Comparison of ENCODE assay signal across 10 cellular contexts in genomic region chr9:112249277-112249676, GRCh38.
DNase-seq lines count a peak whose midpoint lies in the region; ATAC-seq lines count a peak whose summit lies in the region.
"Had no signal": no experiment of that assay in that cellular context is flagged by ENCODE, and none has a peak within 500 bp of the region (broad histone marks: within the 10 kb centered on the region; RNA-seq: fewer than 3 reads in every experiment).

No MANE protein-coding gene starts in this region.

- DNase-seq in LHCN-M2 (ENCODE audit: low read depth) (peak; percentile 29), fibroblast of peridontal ligament (ENCODE audit: extremely low read depth) (peak; percentile 16), AG20443 (ENCODE audit: low spot score) (no peak), hypothalamus (lab: John Stamatoyannopoulos, UW) (no peak), hepatic stellate cell (ENCODE audit: low spot score) (no peak), putamen (ENCODE audit: low spot score) (no peak)
- DNase-seq: naive B cell, NCI-H526 treated with DMSO at 0.1 percent for 48 hours had no signal

- ATAC-seq in GM18499 (IDR thresholded peaks at IDR 0.05; ENCODE audit: insufficient read depth, unreplicated experiment) (peak; percentile 79), GM21737 (IDR thresholded peaks at IDR 0.05; ENCODE audit: unreplicated experiment) (peak; percentile 86)

Comparison
In these comparisons a context has a peak if more than half of its experiments do, and no peak if none do; other contexts are left out.
1. DNase-seq: peak in LHCN-M2 (single experiment) and fibroblast of peridontal ligament (single experiment); none in AG20443 (single experiment), hypothalamus (0 of 51), hepatic stellate cell (single experiment) and putamen (single experiment).